ENCODE assay signal across 8 cellular contexts in the genomic region with DNA sequence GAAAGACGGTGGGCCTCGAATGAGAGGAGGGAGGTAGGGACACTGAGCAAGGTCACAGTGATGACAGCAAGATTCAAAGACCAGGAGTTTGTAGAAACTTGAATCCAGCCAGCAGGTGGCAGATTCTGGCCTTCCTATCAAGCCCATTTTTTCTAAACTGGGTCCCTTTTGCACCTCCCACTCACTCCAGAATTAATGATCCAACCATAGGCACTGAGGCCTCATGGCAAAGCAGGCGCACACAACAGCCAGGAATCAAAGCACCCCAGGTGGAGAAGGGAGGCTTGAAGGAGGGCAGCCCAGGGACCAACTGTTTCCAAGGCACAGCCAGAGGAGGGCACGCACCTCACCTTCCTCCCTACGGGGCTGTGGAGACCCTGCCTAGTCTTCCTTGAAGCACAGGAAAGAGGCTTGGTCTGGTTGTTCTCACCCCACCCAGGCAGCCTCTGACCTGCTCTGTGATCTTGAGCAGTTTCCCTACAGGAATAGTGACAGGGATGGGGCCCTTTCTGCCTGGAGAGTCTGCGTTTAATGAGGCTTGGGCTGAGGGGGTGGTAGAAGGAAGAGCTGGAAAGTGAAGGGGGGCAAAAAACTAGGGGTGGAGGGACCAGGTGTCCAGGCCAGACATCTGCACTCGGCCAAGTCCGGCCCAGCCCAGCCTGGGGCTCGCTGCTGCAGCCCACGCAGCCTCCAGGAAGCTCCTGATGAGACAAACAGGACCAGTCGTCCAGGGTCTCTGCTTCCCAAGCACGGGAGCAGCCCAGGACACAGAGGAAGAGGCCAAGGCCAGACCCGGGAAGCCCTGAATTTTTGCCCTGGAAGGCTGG.
DNase-seq lines count a peak whose midpoint lies in the region; ATAC-seq and TF ChIP-seq lines count a peak whose summit lies in the region.

No MANE protein-coding gene starts in this region.

- DNase-seq in AG09309 (ENCODE audit: low read depth) (no peak), GM12864 (ENCODE audit: low read depth) (peak; percentile 10), cerebellum (ENCODE audit: low spot score) (peak; percentile 52), left colon (peak in 1 of 2 donors; percentile 46), substantia nigra (lab: John Stamatoyannopoulos, UW) (peak in 32 of 49 donors; percentile 11 to 63 (median 30)), GDM1 (lab: John Stamatoyannopoulos, UW) (no peak)

- TF ChIP-seq CTCF in AG09309 (IDR thresholded peaks at IDR 0.05; ENCODE audit: control insufficient read depth, insufficient read depth, low read depth, low read length, missing control alignments) (peak; percentile 60), GM12864 (IDR thresholded peaks at IDR 0.05; ENCODE audit: low read depth, low read length, missing control alignments) (peak; percentile 57), OCI-LY3 (IDR thresholded peaks at IDR 0.05; ENCODE audit: low read depth, low read length) (peak; percentile 87)

- intact Hi-C loops in left colon (cut with DNase I, micrococcal nuclease) = loop anchor here in 1 of 2 donors (5.0 kb wide), 1 partner anchor 147 kb away; no protein-coding TSS in a partner anchor

- H3K4me1 ChIP-seq in OCI-LY3 (ENCODE audit: low read length) = peaks cover 24% of the 10 kb centered on the region

- no peak overlapping the region for H3K4me2 ChIP-seq in OCI-LY3 (ENCODE audit: low read length)

- no peak overlapping the region for H2AFZ ChIP-seq in OCI-LY3 (ENCODE audit: low read depth, low read length)

- no peaks in the 10 kb centered on the region for H4K20me1 ChIP-seq in OCI-LY3 (ENCODE audit: insufficient read depth, low read length)

- ATAC-seq in left colon (peak; percentile 64), HG02610 (IDR thresholded peaks at IDR 0.05; ENCODE audit: unreplicated experiment) (no peak)

- H3K9me3 ChIP-seq in OCI-LY3 (ENCODE audit: insufficient read depth, low read length) = no peaks in the 10 kb centered on the region

- no peak overlapping the region for H3K9ac ChIP-seq in OCI-LY3 (ENCODE audit: low read length)

- no peaks in the 10 kb centered on the region for H3K36me3 ChIP-seq in OCI-LY3 (replicated peaks; ENCODE audit: low read depth, low read length)

- H3K27me3 ChIP-seq in OCI-LY3 (ENCODE audit: low read depth, low read length) = peaks cover 52% of the 10 kb centered on the region

- H3K4me3 ChIP-seq in AG09309 (ENCODE audit: control insufficient read depth, low read depth, low read length) = no peak overlapping the region
- no peak overlapping the region for H3K4me3 ChIP-seq in GM12864 (ENCODE audit: low read depth, low read length)
- H3K4me3 ChIP-seq in OCI-LY3 (ENCODE audit: low read length) = no peak overlapping the region

- H3K27ac ChIP-seq in OCI-LY3 (ENCODE audit: low read length) = no peak overlapping the region
- peak overlapping the region; percentile 32 for H3K27ac ChIP-seq in substantia nigra (ENCODE audit: low read depth, low read length, poor library complexity, severe bottlenecking)

- no peaks in the 10 kb centered on the region for H3K79me2 ChIP-seq in OCI-LY3 (ENCODE audit: low read length)

Comparison
In these comparisons a context has a peak if more than half of its experiments do, and no peak if none do; other contexts are left out.
1. DNase-seq: peak in GM12864 (single experiment), cerebellum (single experiment) and substantia nigra (32 of 49); none in AG09309 (single experiment) and GDM1 (single experiment).
2. Peak in every context shown above with its lines, with median percentiles within 50 percentile points of each other: CTCF ChIP-seq.